ENCODE assay signal across 1 cellular context in genomic region chr1:15429701-15430149, GRCh38.
TF ChIP-seq lines count a peak whose summit lies in the region.

No MANE protein-coding gene starts in this region.

TF ChIP-seq in endothelial cell of umbilical vein, 7 proteins besides CTCF, POLR2A, EP300 and RAD21:
- TF ChIP-seq MAX (IDR thresholded peaks at IDR 0.05; ENCODE audit: insufficient read depth, insufficient read length) (no peak), POLR2AphosphoS5 (IDR thresholded peaks at IDR 0.05; ENCODE audit: insufficient read depth, low read depth, low read length) (no peak), JUN (IDR thresholded peaks at IDR 0.05; ENCODE audit: borderline replicate concordance, insufficient read depth, insufficient read length, low read depth) (no peak), EZH2 (IDR thresholded peaks at IDR 0.05; ENCODE audit: borderline replicate concordance, low read depth, low read length, severe bottlenecking) (no peak), GATA2 (IDR thresholded peaks at IDR 0.05; ENCODE audit: insufficient read depth, insufficient read length, low read depth, low read length) (no peak), FOS (IDR thresholded peaks at IDR 0.05; ENCODE audit: borderline replicate concordance, insufficient read depth, low read length) (no peak), MYC (IDR thresholded peaks at IDR 0.05; ENCODE audit: low read depth, low read length) (no peak)
